ENCODE assay signal across 28 cellular contexts in genomic region chr5:89473196-89473595, GRCh38.
DNase-seq lines count a peak whose midpoint lies in the region; ATAC-seq and TF ChIP-seq lines count a peak whose summit lies in the region.
"Had no signal": no experiment of that assay in that cellular context is flagged by ENCODE, and none has a peak within 500 bp of the region (broad histone marks: within the 10 kb centered on the region; RNA-seq: fewer than 3 reads in every experiment).

No MANE protein-coding gene starts in this region.

- CTCF ChIA-PET in SK-N-SH (lab: Yijun Ruan, JAX): no interaction called here

- H3K9me2 ChIP-seq in SK-N-SH: no peaks in the 10 kb centered on the region

- H2AFZ ChIP-seq in SK-N-SH (ENCODE audit: low read depth) (peak overlapping the region; percentile 49; the same call in 1 of the 2 replicates), neuronal stem cell (ENCODE audit: low read length) (peak overlapping the region; percentile 4)

- no peak overlapping the region for H4K91ac ChIP-seq in neuronal stem cell (ENCODE audit: low read depth, low read length, poor library complexity)

- H3K4me3 ChIP-seq in SK-N-SH (ENCODE audit: low read depth in 2 of 2, low read length in 1 of 2): no peak overlapping the region
- H3K4me3 ChIP-seq in epithelial cell of esophagus (ENCODE audit: low read length): no peak overlapping the region
- no peak overlapping the region for H3K4me3 ChIP-seq in neuronal stem cell (ENCODE audit: low read length in 2 of 2)
- H3K4me3 ChIP-seq: heart left ventricle, lung, mucosa of descending colon, pancreas, upper lobe of left lung had no signal

- H3K4ac ChIP-seq in neuronal stem cell (ENCODE audit: low read length): no peak overlapping the region

- H3F3A ChIP-seq in SK-N-SH (replicated peaks; ENCODE audit: insufficient read depth): no peaks in the 10 kb centered on the region

- POLR2A ChIA-PET in SK-N-SH (lab: Yijun Ruan, JAX): no interaction called here

- no peaks in the 10 kb centered on the region for H3K79me1 ChIP-seq in neuronal stem cell (ENCODE audit: low read depth, low read length)

- no peaks in the 10 kb centered on the region; a peak in 1 of 4 replicates for H3K4me1 ChIP-seq in SK-N-SH (ENCODE audit: control insufficient read depth in 1 of 2, insufficient read depth in 2 of 2, low read depth in 1 of 2, low read length in 1 of 2)
- H3K4me1 ChIP-seq in neuronal stem cell (ENCODE audit: control insufficient read depth in 2 of 2, insufficient read depth in 1 of 2, low read depth in 1 of 2, low read length in 2 of 2): no peaks in the 10 kb centered on the region
- H3K4me1 ChIP-seq: foreskin keratinocyte, heart left ventricle, pancreas, upper lobe of left lung had no signal

- H2BK12ac ChIP-seq in neuronal stem cell (ENCODE audit: low read length): no peak overlapping the region

- H2BK5ac ChIP-seq in neuronal stem cell (ENCODE audit: low read length): no peak overlapping the region

- H3K9me3 ChIP-seq in SK-N-SH (no peaks in the 10 kb centered on the region), neuronal stem cell (replicated peaks in 1 of 2; ENCODE audit: control insufficient read depth in 2 of 2, insufficient read depth in 1 of 2, low read depth in 1 of 2, low read length in 2 of 2) (no peaks in the 10 kb centered on the region)
- H3K9me3 ChIP-seq: heart left ventricle, mucosa of descending colon, pancreas, upper lobe of left lung had no signal

- H3K27me3 ChIP-seq in SK-N-SH (ENCODE audit: insufficient read depth) (no peaks in the 10 kb centered on the region), neuronal stem cell (ENCODE audit: control insufficient read depth in 3 of 3, insufficient read depth in 3 of 3, low read depth in 1 of 3, low read length in 3 of 3) (no peaks in the 10 kb centered on the region)
- H3K27me3 ChIP-seq: foreskin keratinocyte, heart left ventricle, pancreas, upper lobe of left lung had no signal

- H3K36me3 ChIP-seq in SK-N-SH (replicated peaks in 1 of 2; ENCODE audit: control insufficient read depth in 1 of 2, insufficient read depth in 2 of 2, low read length in 1 of 2) (no peaks in the 10 kb centered on the region), neuronal stem cell (replicated peaks in 1 of 2; ENCODE audit: control insufficient read depth in 2 of 2, insufficient read depth in 2 of 2, low read length in 2 of 2) (no peaks in the 10 kb centered on the region)
- H3K36me3 ChIP-seq: heart left ventricle, pancreas, upper lobe of left lung had no signal

- H3K79me2 ChIP-seq in SK-N-SH (ENCODE audit: insufficient read depth): no peaks in the 10 kb centered on the region

- no peak for TF ChIP-seq CTCF in SK-N-SH (IDR thresholded peaks at IDR 0.05)
- no peak for TF ChIP-seq CTCF in epithelial cell of esophagus (IDR thresholded peaks at IDR 0.05; ENCODE audit: insufficient read depth, low read depth, low read length, missing control alignments)

- DNase-seq in SK-N-SH (no peak), epithelial cell of esophagus (ENCODE audit: low read depth) (peak; percentile 2), neuronal stem cell (ENCODE audit: low spot score) (no peak), NCI-H1048 (lab: John Stamatoyannopoulos, UW) (no peak), cerebellar cortex (ENCODE audit: low spot score) (no peak), AG08395 (ENCODE audit: low spot score) (no peak), DMS153 (lab: John Stamatoyannopoulos, UW) (no peak)
- DNase-seq: 8988T; activated CD4-positive, alpha-beta T cell treated with anti-CD3 and anti-CD28 coated beads, Interleukin-2, amount 50 U/mL, for 48 hours; activated CD8-positive, alpha-beta memory T cell treated with anti-CD3 and anti-CD28 coated beads, Interleukin-2, amount 50 U/mL, for 4 hours; activated naive CD4-positive, alpha-beta T cell treated with anti-CD3 and anti-CD28 coated beads for 36 hours; AML-193; CD4-positive, alpha-beta memory T cell; foreskin keratinocyte; heart left ventricle; mucosa of descending colon; NCI-H1105 treated with DMSO at 0.1 percent for 48 hours; NCI-H2029; NCI-H2227 treated with DMSO at 0.1 percent for 48 hours; NCI-H69; pancreas; retina; stimulated activated CD4-positive, alpha-beta T cell treated with anti-CD3 and anti-CD28 coated beads, Interleukin-4, amount 100 ng/mL, for 24 hours; upper lobe of left lung had no signal

- no peak for ATAC-seq in SK-N-SH treated with all-trans-retinoic acid at 6 μM for 48 hours
- ATAC-seq: foreskin keratinocyte; heart left ventricle; mucosa of descending colon; natural killer cell treated with Interleukin-12 subunit alpha and Interleukin-12 subunit beta and Interleukin-15 and Interleukin-18, amount 100 ng/mL, for 72 hours; pancreas; stimulated activated effector memory CD8-positive, alpha-beta T cell treated with anti-CD3 and anti-CD28 coated beads, Interleukin-12 subunit alpha, Interleukin-12 subunit beta, amount 100 ng/mL, for 72 hours had no signal

- WGBS in SK-N-SH (ENCODE audit: low lambda C conversion rate): 45% methylated on average over 3 of the region's 3 CpGs
- WGBS in neuronal stem cell (ENCODE audit: extremely low coverage in 2 of 2, insufficient read length in 2 of 2, insufficient replicate concordance in 1 of 2), 2 donors: no CpG with 5 or more reads among the region's 3 CpGs

- no peak overlapping the region for H2BK120ac ChIP-seq in neuronal stem cell (ENCODE audit: low read depth, low read length)

- H4K20me1 ChIP-seq in SK-N-SH (ENCODE audit: insufficient read depth): no peaks in the 10 kb centered on the region

- H3K27ac ChIP-seq in SK-N-SH (ENCODE audit: low read depth in 2 of 2, low read length in 1 of 2) (no peak overlapping the region), neuronal stem cell (replicated peaks; ENCODE audit: low read length) (no peak overlapping the region)
- H3K27ac ChIP-seq: foreskin keratinocyte, heart left ventricle, pancreas, upper lobe of left lung had no signal

- TF ChIP-seq RAD21 in SK-N-SH (IDR thresholded peaks at IDR 0.05; ENCODE audit: low read length): no peak

- no peak overlapping the region for H3K23ac ChIP-seq in neuronal stem cell (ENCODE audit: low read depth, low read length, poor library complexity)

- no peak overlapping the region for H3K18ac ChIP-seq in neuronal stem cell (ENCODE audit: low read length)

- no peak overlapping the region for H2AK5ac ChIP-seq in neuronal stem cell (ENCODE audit: low read depth, low read length)

- H2BK15ac ChIP-seq in neuronal stem cell (ENCODE audit: low read length): no peak overlapping the region

- H3K4me2 ChIP-seq in SK-N-SH: no peak overlapping the region
- H3K4me2 ChIP-seq in neuronal stem cell (ENCODE audit: insufficient read depth, low read length, poor library complexity, severe bottlenecking): no peak overlapping the region

- no peak overlapping the region for H3K9ac ChIP-seq in SK-N-SH
- no peak overlapping the region for H3K9ac ChIP-seq in neuronal stem cell (ENCODE audit: low read depth, low read length, poor library complexity)

- H3K14ac ChIP-seq in neuronal stem cell (ENCODE audit: low read length): no peak overlapping the region

- H4K8ac ChIP-seq in neuronal stem cell (ENCODE audit: low read depth, low read length): no peak overlapping the region

- TF ChIP-seq EP300 in SK-N-SH (IDR thresholded peaks at IDR 0.05; ENCODE audit: borderline replicate concordance in 1 of 2, low read depth in 1 of 2, low read length in 1 of 2): no peak

TF ChIP-seq in SK-N-SH, 30 proteins besides CTCF, POLR2A, EP300 and RAD21 (continues in another document):
- TF ChIP-seq ELF1 (IDR thresholded peaks at IDR 0.05): no peak
- TF ChIP-seq MXI1 (IDR thresholded peaks at IDR 0.05; ENCODE audit: low read depth, low read length): no peak
- TF ChIP-seq EZH2phosphoT487 (IDR thresholded peaks at IDR 0.05; ENCODE audit: borderline replicate concordance, low read depth): no peak
- TF ChIP-seq FOXJ3 (CRISPR knock-in tag; IDR thresholded peaks at IDR 0.05): no peak
- no peak for TF ChIP-seq YY1 (IDR thresholded peaks at IDR 0.05; ENCODE audit: low read depth)
- no peak for TF ChIP-seq ZBTB33 (IDR thresholded peaks at IDR 0.05; ENCODE audit: borderline replicate concordance, low read depth)
- no peak for TF ChIP-seq NFIC (IDR thresholded peaks at IDR 0.05; ENCODE audit: borderline replicate concordance)

TF ChIP-seq in SK-N-SH treated with all-trans-retinoic acid at 6 μM for 48 hours, 23 proteins besides CTCF, POLR2A, EP300 and RAD21:
- no peak for TF ChIP-seq PPARA (CRISPR knock-in tag; IDR thresholded peaks at IDR 0.05; ENCODE audit: borderline replicate concordance)
- TF ChIP-seq ZNF8 (CRISPR knock-in tag; IDR thresholded peaks at IDR 0.05): no peak
- TF ChIP-seq CREB5 (CRISPR knock-in tag; IDR thresholded peaks at IDR 0.05; ENCODE audit: low read depth): no peak
- TF ChIP-seq ESRRG (CRISPR knock-in tag; IDR thresholded peaks at IDR 0.05): no peak
- no peak for TF ChIP-seq BACH2 (CRISPR knock-in tag; IDR thresholded peaks at IDR 0.05; ENCODE audit: borderline replicate concordance)
